Comparison of ENCODE assay signal across 1 cellular context in genomic region chr17:4771519-4772234, GRCh38.
A peak's percentile ranks its signal among the peaks of the same experiment; 100 is the strongest.
TF ChIP-seq lines count a peak whose summit lies in the region.

TM4SF5 (plus strand) TSS chr17:4771886; CDS start chr17:4771923, 37 bp downstream.

TF ChIP-seq in HepG2, 621 proteins besides CTCF, POLR2A, EP300 and RAD21 (continued from another document and continues in another):
- TF ChIP-seq ATF7-NPFF (CRISPR knock-in tag; IDR thresholded peaks at IDR 0.05; ENCODE audit: low read depth) (no peak; the same call in 1 of the 2 replicates), GPBP1L1 (CRISPR knock-in tag; IDR thresholded peaks at IDR 0.05) (no peak), MIXL1 (CRISPR knock-in tag; IDR thresholded peaks at IDR 0.05) (peak; percentile 83), ZNF124 (CRISPR knock-in tag; IDR thresholded peaks at IDR 0.05) (peak; percentile 73; the same call in 1 of the 2 replicates), JUND (CRISPR knock-in tag; IDR thresholded peaks at IDR 0.05) (peak; percentile 22; the same call in 1 of the 2 replicates), ZNF619 (CRISPR knock-in tag; IDR thresholded peaks at IDR 0.05) (peak; percentile 74; the same call in 1 of the 2 replicates), TAF1 (CRISPR knock-in tag; IDR thresholded peaks at IDR 0.05) (peak; percentile 77; the same call in 1 of the 2 replicates), RERE (CRISPR knock-in tag; IDR thresholded peaks at IDR 0.05; ENCODE audit: low read depth) (peak; percentile 77), ZNF530 (CRISPR knock-in tag; IDR thresholded peaks at IDR 0.05; ENCODE audit: low read depth) (no peak), ZNF678 (CRISPR knock-in tag; IDR thresholded peaks at IDR 0.05) (0 out of 2 replicates have a peak, but pooled peaks have one; percentile 74), HMG20B (CRISPR knock-in tag; conservative IDR thresholded peaks at IDR 0.05) (0 out of 2 replicates have a peak, but pooled peaks have one; percentile 15), NR2F1 (CRISPR knock-in tag; IDR thresholded peaks at IDR 0.05) (no peak), THAP9 (CRISPR knock-in tag; IDR thresholded peaks at IDR 0.05; ENCODE audit: borderline replicate concordance) (peak; percentile 86), MYC (CRISPR knock-in tag; IDR thresholded peaks at IDR 0.05; ENCODE audit: borderline replicate concordance) (peak; percentile 93), KDM1A (CRISPR knock-in tag; IDR thresholded peaks at IDR 0.05) (peak; percentile 55; the same call in 1 of the 2 replicates), MXD4 (CRISPR knock-in tag; IDR thresholded peaks at IDR 0.05) (peak; percentile 95), ELK4 (CRISPR knock-in tag; IDR thresholded peaks at IDR 0.05; ENCODE audit: borderline replicate concordance) (no peak), PAF1 (CRISPR knock-in tag; IDR thresholded peaks at IDR 0.05) (0 out of 2 replicates have a peak, but pooled peaks have one; percentile 54), RARA (CRISPR knock-in tag; IDR thresholded peaks at IDR 0.05) (peak; percentile 75; the same call in 1 of the 2 replicates), ARNTL (CRISPR knock-in tag; IDR thresholded peaks at IDR 0.05) (peak; percentile 78; the same call in 1 of the 2 replicates), SOX6 (IDR thresholded peaks at IDR 0.05) (no peak), SOX6 (CRISPR knock-in tag; IDR thresholded peaks at IDR 0.05) (peak; percentile 87), ZNF362 (CRISPR knock-in tag; IDR thresholded peaks at IDR 0.05; ENCODE audit: borderline replicate concordance) (peak; percentile 56; the same call in 1 of the 2 replicates), ZNF331 (CRISPR knock-in tag; IDR thresholded peaks at IDR 0.05) (peak; percentile 90), CBX5 (CRISPR knock-in tag; IDR thresholded peaks at IDR 0.05; ENCODE audit: borderline replicate concordance) (peak; percentile 64; the same call in 1 of the 2 replicates), KDM3A (CRISPR knock-in tag; IDR thresholded peaks at IDR 0.05; ENCODE audit: low read depth) (0 out of 2 replicates have a peak, but pooled peaks have one; percentile 78), ERF (CRISPR knock-in tag; IDR thresholded peaks at IDR 0.05) (peak; percentile 92)
- TF ChIP-seq, protein P1, sequence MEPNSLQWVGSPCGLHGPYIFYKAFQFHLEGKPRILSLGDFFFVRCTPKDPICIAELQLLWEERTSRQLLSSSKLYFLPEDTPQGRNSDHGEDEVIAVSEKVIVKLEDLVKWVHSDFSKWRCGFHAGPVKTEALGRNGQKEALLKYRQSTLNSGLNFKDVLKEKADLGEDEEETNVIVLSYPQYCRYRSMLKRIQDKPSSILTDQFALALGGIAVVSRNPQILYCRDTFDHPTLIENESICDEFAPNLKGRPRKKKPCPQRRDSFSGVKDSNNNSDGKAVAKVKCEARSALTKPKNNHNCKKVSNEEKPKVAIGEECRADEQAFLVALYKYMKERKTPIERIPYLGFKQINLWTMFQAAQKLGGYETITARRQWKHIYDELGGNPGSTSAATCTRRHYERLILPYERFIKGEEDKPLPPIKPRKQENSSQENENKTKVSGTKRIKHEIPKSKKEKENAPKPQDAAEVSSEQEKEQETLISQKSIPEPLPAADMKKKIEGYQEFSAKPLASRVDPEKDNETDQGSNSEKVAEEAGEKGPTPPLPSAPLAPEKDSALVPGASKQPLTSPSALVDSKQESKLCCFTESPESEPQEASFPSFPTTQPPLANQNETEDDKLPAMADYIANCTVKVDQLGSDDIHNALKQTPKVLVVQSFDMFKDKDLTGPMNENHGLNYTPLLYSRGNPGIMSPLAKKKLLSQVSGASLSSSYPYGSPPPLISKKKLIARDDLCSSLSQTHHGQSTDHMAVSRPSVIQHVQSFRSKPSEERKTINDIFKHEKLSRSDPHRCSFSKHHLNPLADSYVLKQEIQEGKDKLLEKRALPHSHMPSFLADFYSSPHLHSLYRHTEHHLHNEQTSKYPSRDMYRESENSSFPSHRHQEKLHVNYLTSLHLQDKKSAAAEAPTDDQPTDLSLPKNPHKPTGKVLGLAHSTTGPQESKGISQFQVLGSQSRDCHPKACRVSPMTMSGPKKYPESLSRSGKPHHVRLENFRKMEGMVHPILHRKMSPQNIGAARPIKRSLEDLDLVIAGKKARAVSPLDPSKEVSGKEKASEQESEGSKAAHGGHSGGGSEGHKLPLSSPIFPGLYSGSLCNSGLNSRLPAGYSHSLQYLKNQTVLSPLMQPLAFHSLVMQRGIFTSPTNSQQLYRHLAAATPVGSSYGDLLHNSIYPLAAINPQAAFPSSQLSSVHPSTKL (CRISPR knock-in tag; IDR thresholded peaks at IDR 0.05) = peak; percentile 88
- TF ChIP-seq, protein P2, sequence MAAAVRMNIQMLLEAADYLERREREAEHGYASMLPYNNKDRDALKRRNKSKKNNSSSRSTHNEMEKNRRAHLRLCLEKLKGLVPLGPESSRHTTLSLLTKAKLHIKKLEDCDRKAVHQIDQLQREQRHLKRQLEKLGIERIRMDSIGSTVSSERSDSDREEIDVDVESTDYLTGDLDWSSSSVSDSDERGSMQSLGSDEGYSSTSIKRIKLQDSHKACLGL (CRISPR knock-in tag; IDR thresholded peaks at IDR 0.05) = peak; percentile 94; the same call in 1 of the 2 replicates
- TF ChIP-seq, protein P3, sequence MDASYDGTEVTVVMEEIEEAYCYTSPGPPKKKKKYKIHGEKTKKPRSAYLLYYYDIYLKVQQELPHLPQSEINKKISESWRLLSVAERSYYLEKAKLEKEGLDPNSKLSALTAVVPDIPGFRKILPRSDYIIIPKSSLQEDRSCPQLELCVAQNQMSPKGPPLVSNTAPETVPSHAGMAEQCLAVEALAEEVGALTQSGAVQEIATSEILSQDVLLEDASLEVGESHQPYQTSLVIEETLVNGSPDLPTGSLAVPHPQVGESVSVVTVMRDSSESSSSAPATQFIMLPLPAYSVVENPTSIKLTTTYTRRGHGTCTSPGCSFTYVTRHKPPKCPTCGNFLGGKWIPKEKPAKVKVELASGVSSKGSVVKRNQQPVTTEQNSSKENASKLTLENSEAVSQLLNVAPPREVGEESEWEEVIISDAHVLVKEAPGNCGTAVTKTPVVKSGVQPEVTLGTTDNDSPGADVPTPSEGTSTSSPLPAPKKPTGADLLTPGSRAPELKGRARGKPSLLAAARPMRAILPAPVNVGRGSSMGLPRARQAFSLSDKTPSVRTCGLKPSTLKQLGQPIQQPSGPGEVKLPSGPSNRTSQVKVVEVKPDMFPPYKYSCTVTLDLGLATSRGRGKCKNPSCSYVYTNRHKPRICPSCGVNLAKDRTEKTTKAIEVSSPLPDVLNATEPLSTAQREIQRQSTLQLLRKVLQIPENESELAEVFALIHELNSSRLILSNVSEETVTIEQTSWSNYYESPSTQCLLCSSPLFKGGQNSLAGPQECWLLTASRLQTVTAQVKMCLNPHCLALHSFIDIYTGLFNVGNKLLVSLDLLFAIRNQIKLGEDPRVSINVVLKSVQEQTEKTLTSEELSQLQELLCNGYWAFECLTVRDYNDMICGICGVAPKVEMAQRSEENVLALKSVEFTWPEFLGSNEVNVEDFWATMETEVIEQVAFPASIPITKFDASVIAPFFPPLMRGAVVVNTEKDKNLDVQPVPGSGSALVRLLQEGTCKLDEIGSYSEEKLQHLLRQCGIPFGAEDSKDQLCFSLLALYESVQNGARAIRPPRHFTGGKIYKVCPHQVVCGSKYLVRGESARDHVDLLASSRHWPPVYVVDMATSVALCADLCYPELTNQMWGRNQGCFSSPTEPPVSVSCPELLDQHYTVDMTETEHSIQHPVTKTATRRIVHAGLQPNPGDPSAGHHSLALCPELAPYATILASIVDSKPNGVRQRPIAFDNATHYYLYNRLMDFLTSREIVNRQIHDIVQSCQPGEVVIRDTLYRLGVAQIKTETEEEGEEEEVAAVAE (CRISPR knock-in tag; IDR thresholded peaks at IDR 0.05; ENCODE audit: borderline replicate concordance) = no peak; the same call in none of the 2 replicates
- TF ChIP-seq, protein P4, sequence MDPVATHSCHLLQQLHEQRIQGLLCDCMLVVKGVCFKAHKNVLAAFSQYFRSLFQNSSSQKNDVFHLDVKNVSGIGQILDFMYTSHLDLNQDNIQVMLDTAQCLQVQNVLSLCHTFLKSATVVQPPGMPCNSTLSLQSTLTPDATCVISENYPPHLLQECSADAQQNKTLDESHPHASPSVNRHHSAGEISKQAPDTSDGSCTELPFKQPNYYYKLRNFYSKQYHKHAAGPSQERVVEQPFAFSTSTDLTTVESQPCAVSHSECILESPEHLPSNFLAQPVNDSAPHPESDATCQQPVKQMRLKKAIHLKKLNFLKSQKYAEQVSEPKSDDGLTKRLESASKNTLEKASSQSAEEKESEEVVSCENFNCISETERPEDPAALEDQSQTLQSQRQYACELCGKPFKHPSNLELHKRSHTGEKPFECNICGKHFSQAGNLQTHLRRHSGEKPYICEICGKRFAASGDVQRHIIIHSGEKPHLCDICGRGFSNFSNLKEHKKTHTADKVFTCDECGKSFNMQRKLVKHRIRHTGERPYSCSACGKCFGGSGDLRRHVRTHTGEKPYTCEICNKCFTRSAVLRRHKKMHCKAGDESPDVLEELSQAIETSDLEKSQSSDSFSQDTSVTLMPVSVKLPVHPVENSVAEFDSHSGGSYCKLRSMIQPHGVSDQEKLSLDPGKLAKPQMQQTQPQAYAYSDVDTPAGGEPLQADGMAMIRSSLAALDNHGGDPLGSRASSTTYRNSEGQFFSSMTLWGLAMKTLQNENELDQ (CRISPR knock-in tag; IDR thresholded peaks at IDR 0.05; ENCODE audit: borderline replicate concordance) = 0 out of 2 replicates have a peak, but pooled peaks have one; percentile 45
